Comparison of ENCODE assay signal across 20 cellular contexts in genomic region chr12:31220061-31220460, GRCh38.
"Had no signal": no experiment of that assay in that cellular context is flagged by ENCODE, and none has a peak within 500 bp of the region (broad histone marks: within the 10 kb centered on the region; RNA-seq: fewer than 3 reads in every experiment).

No MANE protein-coding gene starts in this region.

- ATAC-seq: activated T-cell treated with anti-CD3 and anti-CD28 coated beads, Interleukin-2, amount 50 U/mL, for 72 hours; foreskin keratinocyte; T-helper 17 cell; upper lobe of right lung had no signal

- H3K27ac ChIP-seq: cardiac muscle cell, foreskin keratinocyte, thoracic aorta, upper lobe of right lung had no signal

- H3K4me3 ChIP-seq: cardiac muscle cell, thoracic aorta, upper lobe of right lung had no signal

- H3K36me3 Mint-ChIP-seq: activated CD4-positive, alpha-beta memory T cell treated with anti-CD3 and anti-CD28 coated beads for 36 hours; activated naive CD8-positive, alpha-beta T cell treated with anti-CD3 and anti-CD28 coated beads, Interleukin-2, amount 10 ng/mL, durations not matched to agents 7 days and 5 days; immature natural killer cell; memory B cell; naive B cell had no signal

- H3K9me3 ChIP-seq: thoracic aorta, upper lobe of right lung had no signal

- H3K4me3 Mint-ChIP-seq: activated CD4-positive, alpha-beta memory T cell treated with anti-CD3 and anti-CD28 coated beads for 36 hours; activated naive CD4-positive, alpha-beta T cell treated with anti-CD3 and anti-CD28 coated beads for 36 hours; activated naive CD8-positive, alpha-beta T cell treated with anti-CD3 and anti-CD28 coated beads, Interleukin-2, amount 10 ng/mL, durations not matched to agents 7 days and 5 days; activated T-cell treated with anti-CD3 and anti-CD28 coated beads, Interleukin-2, amount 50 U/mL, for 72 hours; immature natural killer cell; memory B cell; naive B cell; T-helper 17 cell had no signal

- H3K4me1 ChIP-seq: foreskin keratinocyte, upper lobe of right lung had no signal

- H3K36me3 ChIP-seq: cardiac muscle cell, thoracic aorta, upper lobe of right lung had no signal

- H3K27me3 ChIP-seq: cardiac muscle cell had no signal

- H3K9me3 Mint-ChIP-seq: activated CD4-positive, alpha-beta memory T cell treated with anti-CD3 and anti-CD28 coated beads for 36 hours; activated naive CD4-positive, alpha-beta T cell treated with anti-CD3 and anti-CD28 coated beads for 36 hours; activated naive CD8-positive, alpha-beta T cell treated with anti-CD3 and anti-CD28 coated beads, Interleukin-2, amount 10 ng/mL, durations not matched to agents 7 days and 5 days; activated T-cell treated with anti-CD3 and anti-CD28 coated beads, Interleukin-2, amount 50 U/mL, for 72 hours; memory B cell had no signal

- H3K27ac Mint-ChIP-seq: activated CD4-positive, alpha-beta memory T cell treated with anti-CD3 and anti-CD28 coated beads for 36 hours; activated naive CD4-positive, alpha-beta T cell treated with anti-CD3 and anti-CD28 coated beads for 36 hours; activated naive CD8-positive, alpha-beta T cell treated with anti-CD3 and anti-CD28 coated beads, Interleukin-2, amount 10 ng/mL, durations not matched to agents 7 days and 5 days; activated T-cell treated with anti-CD3 and anti-CD28 coated beads, Interleukin-2, amount 50 U/mL, for 72 hours; memory B cell; T-helper 17 cell had no signal

- H3K4me1 Mint-ChIP-seq: activated naive CD8-positive, alpha-beta T cell treated with anti-CD3 and anti-CD28 coated beads, Interleukin-2, amount 10 ng/mL, durations not matched to agents 7 days and 5 days; immature natural killer cell; memory B cell had no signal

- DNase-seq: activated CD4-positive, alpha-beta memory T cell treated with anti-CD3 and anti-CD28 coated beads for 36 hours; activated CD4-positive, alpha-beta T cell treated with anti-CD3 and anti-CD28 coated beads for 48 hours; activated effector memory CD4-positive, alpha-beta T cell treated with Interleukin-2 at 50 U/mL for 16 hours; activated naive CD4-positive, alpha-beta T cell treated with anti-CD3 and anti-CD28 coated beads for 36 hours; activated naive CD8-positive, alpha-beta T cell treated with anti-CD3 and anti-CD28 coated beads, Interleukin-2, amount 10 ng/mL, durations not matched to agents 7 days and 5 days; activated T-cell treated with anti-CD3 and anti-CD28 coated beads, Interleukin-2, amount 50 U/mL, for 72 hours; amniotic stem cell; erythroblast; foreskin keratinocyte; immature natural killer cell; kidney glomerular epithelial cell; naive B cell; occipital lobe; stimulated activated CD4-positive, alpha-beta T cell treated with anti-CD3 and anti-CD28 coated beads, Interleukin-4, amount 100 ng/mL, for 24 hours; stimulated activated naive CD4-positive, alpha-beta T cell treated with Interleukin-2 at 50 U/mL for 16 hours; T-helper 17 cell had no signal
